ENCODE assay signal across 8 cellular contexts in genomic region chr9:128117613-128118471, GRCh38. TPM values are rescaled to one million over a fixed set of nuclear protein-coding genes. Genes with fewer than 3 reads are reported as not detected.
DNase-seq lines count a peak whose midpoint lies in the region; ATAC-seq lines count a peak whose summit lies in the region.

No MANE protein-coding gene starts in this region.

- DNase-seq in COLO829 (ENCODE audit: low spot score), result peak; percentile 95
- peak; percentile 74 to 97 for DNase-seq in HAP-1 (ENCODE audit: low spot score in 2 of 2)
- DNase-seq in NCI-H2029 treated with DMSO at 0.1 percent for 48 hours (lab: John Stamatoyannopoulos, UW), result peak; percentile 79
- DNase-seq in T-helper 22 cell (ENCODE audit: low read depth), result peak; percentile 81
- peak; percentile 28 to 98 (median 80) for DNase-seq in amygdala (lab: John Stamatoyannopoulos, UW)
- DNase-seq in left ventricle myocardium superior, result peak; percentile 96
- peak; percentile 87 for DNase-seq in putamen (ENCODE audit: low spot score)

- no peaks in the 10 kb centered on the region for H3K9me3 ChIP-seq in HAP-1

- H3K27me3 ChIP-seq in HAP-1 (ENCODE audit: low read depth), result no peaks in the 10 kb centered on the region

- H3K4me3 ChIP-seq in HAP-1, result no peak overlapping the region

- intact Hi-C loops in left ventricle myocardium superior (cut with micrococcal nuclease), result no loop called here

- ATAC-seq in left ventricle myocardium superior (peak; percentile 69), HG03196 (IDR thresholded peaks at IDR 0.05; ENCODE audit: unreplicated experiment) (no peak)

- H3K36me3 ChIP-seq in HAP-1 (replicated peaks), result peaks cover 16% of the 10 kb centered on the region

- H3K4me1 ChIP-seq in HAP-1, result no peaks in the 10 kb centered on the region

- in situ Hi-C loops in HAP-1 (cut with MboI; ENCODE audit: low sequenced_read_pairs), result no loop called here

RNA-seq across cellular contexts. Expression of gene PTGES2, which starts 9.7 kb away (rescaled TPM):
- total RNA-seq in left ventricle myocardium superior, result 157 TPM

RNA-seq across cellular contexts. Expression of gene LCN2, which starts 31.4 kb away (rescaled TPM):
- total RNA-seq in left ventricle myocardium superior, result 0.32 TPM

RNA-seq across cellular contexts. Expression of gene BBLN, which starts 42.2 kb away (rescaled TPM):
- total RNA-seq in left ventricle myocardium superior, result 41.7 TPM

RNA-seq across cellular contexts. Expression of gene SLC25A25, which starts 49.8 kb away (rescaled TPM):
- 4.8 TPM for total RNA-seq in left ventricle myocardium superior

RNA-seq across cellular contexts. Expression of gene NAIF1, which starts 50.7 kb away (rescaled TPM):
- 4.7 TPM for total RNA-seq in left ventricle myocardium superior
